Comparison of ENCODE assay signal across 8 cellular contexts in the genomic region with DNA sequence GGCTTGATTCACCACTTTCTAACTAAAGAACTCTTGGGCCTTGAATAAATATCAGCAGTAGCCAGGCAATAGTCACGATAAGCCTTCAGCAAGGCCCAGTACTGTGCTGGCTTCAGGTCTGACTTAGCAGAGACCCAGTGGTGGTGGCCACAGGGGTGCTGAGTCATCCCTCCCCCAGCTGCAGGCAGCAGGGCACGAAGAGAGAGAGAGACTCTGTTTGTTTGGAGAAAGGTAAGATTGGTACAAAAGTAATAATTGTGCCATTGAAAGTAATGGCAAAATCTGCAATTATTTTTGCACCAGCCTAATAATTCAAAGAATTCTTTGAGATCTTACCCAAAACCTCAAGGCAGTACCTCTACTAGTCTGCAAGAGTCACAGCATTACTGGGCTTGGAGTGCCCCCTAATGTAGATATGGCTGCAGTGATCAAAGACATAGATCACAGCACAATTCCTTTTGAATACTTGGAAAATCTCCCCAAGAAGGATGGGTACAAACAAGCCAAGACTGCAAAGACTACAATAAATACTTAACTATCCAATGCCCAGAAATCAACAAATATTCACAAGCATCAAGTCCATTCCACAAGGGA.
DNase-seq lines count a peak whose midpoint lies in the region; ATAC-seq and TF ChIP-seq lines count a peak whose summit lies in the region.

No MANE protein-coding gene starts in this region.

- H3K4me1 Mint-ChIP-seq in type B pancreatic cell (ENCODE audit: unreplicated experiment): no peaks in the 10 kb centered on the region

- no peaks in the 10 kb centered on the region for H3K36me3 Mint-ChIP-seq in type B pancreatic cell

- DNase-seq in A172 (ENCODE audit: low spot score) (peak; percentile 35), GM13977 (ENCODE audit: low spot score) (no peak), NCI-H460 (ENCODE audit: extremely low read depth, low read depth) (peak; percentile 7), fibroblast of peridontal ligament (ENCODE audit: extremely low read depth) (peak; percentile 25), type B pancreatic cell (ENCODE audit: extremely low spot score, unreplicated experiment) (no peak), NCI-H1105 treated with DMSO at 0.1 percent for 48 hours (lab: John Stamatoyannopoulos, UW) (no peak)
- DNase-seq in NK-92 treated with Interleukin-12 subunit alpha and Interleukin-12 subunit beta, amount 100 ng/mL, for 24 hours (lab: John Stamatoyannopoulos, UW): no peak

- no peaks in the 10 kb centered on the region for H3K27me3 Mint-ChIP-seq in type B pancreatic cell

- no peak overlapping the region for H3K4me3 Mint-ChIP-seq in type B pancreatic cell

- peak; percentile 45 for ATAC-seq in HG02840 (IDR thresholded peaks at IDR 0.05; ENCODE audit: low FRiP score, unreplicated experiment)

- no peaks in the 10 kb centered on the region for H3K9me3 Mint-ChIP-seq in type B pancreatic cell

- H3K27ac Mint-ChIP-seq in type B pancreatic cell: no peak overlapping the region

- in situ Hi-C loops in GM13977 (cut with MboI; ENCODE audit: low pct_unique_long_range_greater_than_20kb, low sequenced_read_pairs, unreplicated experiment): no loop called here

- TF ChIP-seq CTCF in GM13977 (IDR thresholded peaks at IDR 0.05; ENCODE audit: extremely low read depth, insufficient read depth, missing control alignments): peak; percentile 36
- TF ChIP-seq CTCF in type B pancreatic cell (conservative IDR thresholded peaks at IDR 0.05): peak; percentile 61

Comparison
In these comparisons a context has a peak if more than half of its experiments do, and no peak if none do; other contexts are left out.
1. DNase-seq: peak in A172 (single experiment), NCI-H460 (single experiment) and fibroblast of peridontal ligament (single experiment); none in GM13977 (single experiment), type B pancreatic cell (single experiment), NK-92 treated with Interleukin-12 subunit alpha and Interleukin-12 subunit beta, amount 100 ng/mL, for 24 hours (single experiment) and NCI-H1105 treated with DMSO at 0.1 percent for 48 hours (single experiment).